ENCODE assay signal across 1 cellular context in the genomic region with DNA sequence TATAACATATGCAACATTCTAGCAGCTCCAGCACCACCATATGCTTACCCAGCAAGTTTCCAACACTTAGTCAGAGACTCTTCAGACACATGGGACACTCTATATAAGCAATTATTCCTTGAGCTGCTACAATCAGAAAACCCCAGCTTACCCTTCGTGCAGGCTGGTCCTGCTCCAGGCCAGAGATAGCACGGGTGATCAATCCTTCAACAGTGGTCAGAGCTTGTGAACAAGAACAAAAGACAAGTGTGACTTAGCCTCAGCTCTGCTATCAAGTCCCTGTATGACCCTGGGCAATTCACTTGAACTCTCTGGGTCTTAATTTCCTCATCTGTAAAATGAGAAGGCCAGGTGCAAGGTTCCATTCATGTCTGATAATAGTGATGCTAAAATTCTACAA.
TF ChIP-seq lines count a peak whose summit lies in the region.

No MANE protein-coding gene starts in this region.

TF ChIP-seq in GM23338, 12 proteins besides CTCF, POLR2A, EP300 and RAD21:
- TF ChIP-seq EZH2phosphoT487 (IDR thresholded peaks at IDR 0.05; ENCODE audit: unreplicated experiment) (no peak), STAT1 (IDR thresholded peaks at IDR 0.05; ENCODE audit: unreplicated experiment) (no peak), NANOG (IDR thresholded peaks at IDR 0.05; ENCODE audit: borderline replicate concordance) (no peak), ZNF114 (CRISPR knock-in tag; IDR thresholded peaks at IDR 0.05) (no peak), ZNF331 (CRISPR knock-in tag; IDR thresholded peaks at IDR 0.05; ENCODE audit: low read depth) (no peak), EZH2 (IDR thresholded peaks at IDR 0.05; ENCODE audit: low read depth, unreplicated experiment) (no peak)
- TF ChIP-seq, protein P1, sequence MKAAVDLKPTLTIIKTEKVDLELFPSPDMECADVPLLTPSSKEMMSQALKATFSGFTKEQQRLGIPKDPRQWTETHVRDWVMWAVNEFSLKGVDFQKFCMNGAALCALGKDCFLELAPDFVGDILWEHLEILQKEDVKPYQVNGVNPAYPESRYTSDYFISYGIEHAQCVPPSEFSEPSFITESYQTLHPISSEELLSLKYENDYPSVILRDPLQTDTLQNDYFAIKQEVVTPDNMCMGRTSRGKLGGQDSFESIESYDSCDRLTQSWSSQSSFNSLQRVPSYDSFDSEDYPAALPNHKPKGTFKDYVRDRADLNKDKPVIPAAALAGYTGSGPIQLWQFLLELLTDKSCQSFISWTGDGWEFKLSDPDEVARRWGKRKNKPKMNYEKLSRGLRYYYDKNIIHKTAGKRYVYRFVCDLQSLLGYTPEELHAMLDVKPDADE (IDR thresholded peaks at IDR 0.05) = no peak
